Comparison of ENCODE assay signal across 21 cellular contexts in the genomic region with DNA sequence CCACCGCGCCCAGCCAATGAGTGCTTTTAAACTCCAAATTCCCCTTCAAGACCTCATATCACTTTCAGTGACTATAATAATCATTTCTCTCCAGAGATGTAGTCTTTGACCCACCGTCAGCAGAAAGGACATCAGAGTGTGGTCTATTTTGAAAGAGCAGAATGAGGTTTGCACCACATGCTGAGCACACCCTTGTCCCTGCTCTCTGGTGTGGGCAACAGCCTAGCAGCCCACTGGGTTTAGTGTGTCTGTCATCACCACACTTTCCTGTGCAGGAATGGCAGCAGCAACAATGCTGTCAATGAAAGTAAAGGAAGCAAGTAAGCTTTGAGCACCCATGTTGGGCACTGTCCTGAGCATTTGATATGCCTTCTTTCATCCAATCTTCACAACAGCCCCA.
"Had no signal": no experiment of that assay in that cellular context is flagged by ENCODE, and none has a peak within 500 bp of the region (broad histone marks: within the 10 kb centered on the region; RNA-seq: fewer than 3 reads in every experiment).

No MANE protein-coding gene starts in this region.

- H3K27ac Mint-ChIP-seq: activated T-helper 2 cell treated with anti-CD3 and anti-CD28 coated beads, Interferon-gamma antibody, Interleukin-2, Interleukin-4, amounts not matched to agents 10 μg/mL and 5 μg/mL and 100 μg/mL, durations not matched to agents 14 hours and 24 hours and 36 hours; dendritic cell treated with granulocyte-macrophage colony-stimulating factor and Interleukin-4, amounts not matched to agents 40 ng/mL and 50 ng/mL, for 4 days; nephron; T-helper 1 cell treated with Interleukin-12 subunit alpha and Interleukin-12 subunit beta and Interleukin-4 antibody, amounts not matched to agents 30 μg/mL and 1 μg/mL, for 36 hours had no signal

- H3K36me3 Mint-ChIP-seq: brain had no signal

- H3K36me3 ChIP-seq: lower lobe of right lung, neutrophil, ovary, prostate gland, spleen, tibial nerve had no signal

- H3K4me3 Mint-ChIP-seq: brain; dendritic cell treated with granulocyte-macrophage colony-stimulating factor and Interleukin-4, amounts not matched to agents 40 ng/mL and 50 ng/mL, for 4 days; nephron; T-helper 1 cell treated with Interleukin-12 subunit alpha and Interleukin-12 subunit beta and Interleukin-4 antibody, amounts not matched to agents 30 μg/mL and 1 μg/mL, for 36 hours had no signal

- H3K4me1 ChIP-seq: foreskin keratinocyte, lower lobe of right lung, prostate gland had no signal

- H3K9me3 Mint-ChIP-seq: dendritic cell treated with granulocyte-macrophage colony-stimulating factor and Interleukin-4, amounts not matched to agents 40 ng/mL and 50 ng/mL, for 4 days; nephron; T-helper 1 cell treated with Interleukin-12 subunit alpha and Interleukin-12 subunit beta and Interleukin-4 antibody, amounts not matched to agents 30 μg/mL and 1 μg/mL, for 36 hours had no signal

- DNase-seq: activated CD4-positive, alpha-beta T cell treated with anti-CD3 and anti-CD28 coated beads for 4 hours; activated CD4-positive, alpha-beta T cell treated with anti-CD3 and anti-CD28 coated beads, Interleukin-2, amount 50 U/mL, for 48 hours; activated CD4-positive, CD25-positive, alpha-beta regulatory T cell; activated naive CD4-positive, alpha-beta T cell treated with Interleukin-2 at 50 U/mL for 16 hours; aorta; effector CD4-positive, alpha-beta T cell; foreskin keratinocyte; lower lobe of right lung; ovary; spleen; stimulated activated CD4-positive, alpha-beta T cell treated with anti-CD3 and anti-CD28 coated beads, Interleukin-4, amount 100 ng/mL, for 1 hour; stimulated activated naive CD4-positive, alpha-beta T cell treated with Interleukin-2 at 50 U/mL for 16 hours had no signal

- H3K4me3 ChIP-seq: lower lobe of right lung, ovary, prostate gland, spleen, tibial nerve had no signal

- H3K4me1 Mint-ChIP-seq: nephron had no signal

- ATAC-seq: foreskin keratinocyte, left lobe of liver, lower lobe of right lung had no signal

- H3K9me3 ChIP-seq: lower lobe of right lung, neutrophil, ovary, prostate gland, spleen, tibial nerve had no signal

- H3K27me3 ChIP-seq: foreskin keratinocyte, neutrophil, ovary, spleen, tibial nerve had no signal

- H3K27ac ChIP-seq: foreskin keratinocyte, lower lobe of right lung, neutrophil, ovary, prostate gland, spleen, tibial nerve had no signal
